Comparison of ENCODE assay signal across 8 cellular contexts in the genomic region with DNA sequence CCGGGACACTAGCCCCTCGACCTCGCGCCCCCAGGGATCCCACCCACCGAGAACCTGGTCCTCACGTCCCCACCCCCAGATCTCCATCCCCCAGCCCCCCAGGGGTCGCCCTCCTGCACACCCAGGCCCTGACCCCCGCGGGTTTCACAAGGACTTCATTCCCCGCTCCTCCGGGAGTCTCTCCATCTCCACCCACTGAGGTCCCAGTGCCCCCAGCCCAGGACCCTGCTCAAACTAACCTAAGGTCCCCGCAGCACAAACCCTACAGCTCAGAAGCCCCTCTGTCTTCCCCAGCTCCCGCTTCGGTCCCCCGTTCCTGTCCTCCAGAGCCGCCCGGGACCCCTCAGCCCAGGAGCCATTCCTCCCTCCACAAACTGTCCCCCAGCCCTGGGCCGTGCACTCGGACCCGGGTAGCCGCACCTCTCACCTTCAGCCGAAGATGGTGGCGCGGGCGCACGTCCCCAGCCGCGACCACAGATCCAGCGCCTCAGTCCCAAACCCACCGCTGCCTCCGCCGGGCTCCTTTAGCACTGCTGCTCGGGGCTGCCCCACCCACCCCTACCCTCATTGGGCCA. TPM values are rescaled to one million over a fixed set of nuclear protein-coding genes. Genes with fewer than 3 reads are reported as not detected.
DNase-seq lines count a peak whose midpoint lies in the region; ATAC-seq and TF ChIP-seq lines count a peak whose summit lies in the region.

A gene (minus strand): TSS at position 499 of the 575 bp plus-strand sequence. CDS start 7,479 bp downstream, outside the sequence.

- H3K18ac ChIP-seq in H9 (ENCODE audit: insufficient read length, low read depth, low read length) = peak within 1 kb of the TSS; percentile 97

- H3K9me3 Mint-ChIP-seq in H9 = no peaks in the 10 kb centered on the region
- no peaks in the 10 kb centered on the region for H3K9me3 Mint-ChIP-seq in activated CD4-positive, alpha-beta memory T cell treated with anti-CD3 and anti-CD28 coated beads, Interleukin-2, amount 10 ng/mL, durations not matched to agents 7 days and 5 days

- H3K23me2 ChIP-seq in H9 (ENCODE audit: insufficient read length, low read depth, low read length, poor library complexity, severe bottlenecking) = peaks cover 10% of the 10 kb centered on the region

- TF ChIP-seq CTCF in H9 (conservative IDR thresholded peaks at IDR 0.05) (0 out of 3 replicates have a peak, but pooled peaks have one; percentile 15), cardiac muscle cell (IDR thresholded peaks at IDR 0.05; ENCODE audit: low read depth, low read length) (peak; percentile 20)

- no peak within 1 kb of the TSS for H3T11ph ChIP-seq in H9 (ENCODE audit: low read length)

- H4K91ac ChIP-seq in H9 (ENCODE audit: insufficient read length, low read depth, low read length) = no peak within 1 kb of the TSS

- peak within 1 kb of the TSS; percentile 98 for H3K14ac ChIP-seq in H9 (ENCODE audit: insufficient read depth, low read length)

- no peak within 1 kb of the TSS for H2BK12ac ChIP-seq in H9 (ENCODE audit: insufficient read length, low read depth, low read length)

- H3K27ac Mint-ChIP-seq in H9 = peak within 1 kb of the TSS; percentile 97 to 100 (median 99)
- H3K27ac Mint-ChIP-seq in activated CD4-positive, alpha-beta memory T cell treated with anti-CD3 and anti-CD28 coated beads, Interleukin-2, amount 10 ng/mL, durations not matched to agents 7 days and 5 days = no peak within 1 kb of the TSS

- no peak within 1 kb of the TSS for H2BK120ac ChIP-seq in H9 (ENCODE audit: low read depth, low read length, poor library complexity, severe bottlenecking)

- H3K23ac ChIP-seq in H9 (ENCODE audit: insufficient read length, low read depth, low read length) = no peak within 1 kb of the TSS

- H3K79me2 ChIP-seq in H9 (ENCODE audit: insufficient read depth, low read length) = peaks cover 41% of the 10 kb centered on the region; the same call in 1 of the 2 replicates

- no peak within 1 kb of the TSS for H2AK5ac ChIP-seq in H9 (ENCODE audit: insufficient read length, low read length)

- H3K9ac ChIP-seq in H9 (ENCODE audit: extremely low read depth, insufficient read length, low read length) = peak within 1 kb of the TSS; percentile 95

- peak within 1 kb of the TSS; percentile 80 for H2AFZ ChIP-seq in H9 (ENCODE audit: low read length)

- H2BK20ac ChIP-seq in H9 (ENCODE audit: low read depth, low read length, poor library complexity, severe bottlenecking) = no peak within 1 kb of the TSS

- no peaks in the 10 kb centered on the region for H3K27me3 Mint-ChIP-seq in H9 (ENCODE audit: low read depth)
- peaks cover 54% of the 10 kb centered on the region for H3K27me3 Mint-ChIP-seq in activated CD4-positive, alpha-beta memory T cell treated with anti-CD3 and anti-CD28 coated beads, Interleukin-2, amount 10 ng/mL, durations not matched to agents 7 days and 5 days

- no peak within 1 kb of the TSS; the same call in 1 of the 2 replicates for H3K4ac ChIP-seq in H9 (ENCODE audit: low read depth, low read length)

- CTCF ChIA-PET in activated CD4-positive, alpha-beta memory T cell treated with anti-CD3 and anti-CD28 coated beads, Interleukin-2, amount 10 ng/mL, durations not matched to agents 7 days and 5 days (lab: Charles Lee) = no interaction called here

- H3K36me3 Mint-ChIP-seq in H9 (ENCODE audit: insufficient read depth in 1 of 3, low read depth in 3 of 3) = peaks cover 0 to 5% (median 0%) of the 10 kb centered on the region in 3 experiments; a peak in 2 of 7 replicates
- H3K36me3 Mint-ChIP-seq in activated CD4-positive, alpha-beta memory T cell treated with anti-CD3 and anti-CD28 coated beads, Interleukin-2, amount 10 ng/mL, durations not matched to agents 7 days and 5 days (ENCODE audit: low read depth) = no peaks in the 10 kb centered on the region

- H3K27me3 ChIP-seq in H9 (ENCODE audit: insufficient read depth, low read length) = no peaks in the 10 kb centered on the region
- no peaks in the 10 kb centered on the region for H3K27me3 ChIP-seq in cardiac muscle cell

- no peaks in the 10 kb centered on the region for H4K20me1 ChIP-seq in H9 (ENCODE audit: control insufficient read depth, insufficient read depth, insufficient read length)

- no peaks in the 10 kb centered on the region for H3K36me3 ChIP-seq in cardiac muscle cell

- peak within 1 kb of the TSS; percentile 79 for H3K4me3 ChIP-seq in cardiac muscle cell

- no peak for DNase-seq in H9
- no peak for DNase-seq in activated CD4-positive, alpha-beta memory T cell treated with anti-CD3 and anti-CD28 coated beads, Interleukin-2, amount 10 ng/mL, durations not matched to agents 7 days and 5 days
- DNase-seq in cardiac muscle cell (ENCODE audit: low read depth in 1 of 2, low spot score in 1 of 2) = no peak
- DNase-seq in pulmonary artery endothelial cell (ENCODE audit: low read depth, low spot score) = no peak
- DNase-seq in DMS 273 treated with DMSO at 0.1 percent for 48 hours (lab: John Stamatoyannopoulos, UW) = no peak
- DNase-seq in NCI-H1092 (lab: John Stamatoyannopoulos, UW) = no peak
- no peak for DNase-seq in NCI-H345 treated with DMSO at 0.1 percent for 48 hours (lab: John Stamatoyannopoulos, UW; ENCODE audit: unreplicated experiment)

- H3K79me1 ChIP-seq in H9 (ENCODE audit: insufficient read depth, low read depth, low read length, poor library complexity, severe bottlenecking) = peaks cover 3% of the 10 kb centered on the region

- peaks cover 10% of the 10 kb centered on the region; the same call in 1 of the 2 replicates for H3K4me1 ChIP-seq in H9 (ENCODE audit: insufficient read depth, low read length)
- peaks cover 29% of the 10 kb centered on the region for H3K4me1 ChIP-seq in cardiac muscle cell (ENCODE audit: low read depth)

- H3K4me1 Mint-ChIP-seq in H9 = peaks cover 25 to 28% of the 10 kb centered on the region in 2 experiments
- peaks cover 8% of the 10 kb centered on the region for H3K4me1 Mint-ChIP-seq in activated CD4-positive, alpha-beta memory T cell treated with anti-CD3 and anti-CD28 coated beads, Interleukin-2, amount 10 ng/mL, durations not matched to agents 7 days and 5 days

- peak within 1 kb of the TSS; percentile 95 for H3K4me2 ChIP-seq in H9 (ENCODE audit: insufficient read depth, insufficient read length, low read length)

- H3K27ac ChIP-seq in H9 (ENCODE audit: insufficient read length, low read depth, low read length) (no peak within 1 kb of the TSS), cardiac muscle cell (peak within 1 kb of the TSS; percentile 95)

- H3K56ac ChIP-seq in H9 (ENCODE audit: insufficient read length, low read depth, low read length) = no peak within 1 kb of the TSS

- H3K4me3 Mint-ChIP-seq in H9 = peak within 1 kb of the TSS; percentile 99
- peak within 1 kb of the TSS; percentile 87 for H3K4me3 Mint-ChIP-seq in activated CD4-positive, alpha-beta memory T cell treated with anti-CD3 and anti-CD28 coated beads, Interleukin-2, amount 10 ng/mL, durations not matched to agents 7 days and 5 days

- H2BK5ac ChIP-seq in H9 (ENCODE audit: insufficient read length, low read length) = no peak within 1 kb of the TSS

- H4K8ac ChIP-seq in H9 (replicated peaks; ENCODE audit: insufficient read length, low read depth, low read length) = no peak within 1 kb of the TSS

- H2BK15ac ChIP-seq in H9 (ENCODE audit: low read depth, low read length) = no peak within 1 kb of the TSS

- no peaks in the 10 kb centered on the region for H3K9me3 ChIP-seq in H9 (ENCODE audit: control insufficient read depth, low read depth, low read length)
- H3K9me3 ChIP-seq in cardiac muscle cell (ENCODE audit: low read depth) = no peaks in the 10 kb centered on the region

- H4K5ac ChIP-seq in H9 (ENCODE audit: insufficient read length, low read depth, low read length) = no peak within 1 kb of the TSS

- POLR2A ChIA-PET in activated CD4-positive, alpha-beta memory T cell treated with anti-CD3 and anti-CD28 coated beads, Interleukin-2, amount 10 ng/mL, durations not matched to agents 7 days and 5 days (lab: Charles Lee) = no interaction called here

- no peak for ATAC-seq in GM21717 (IDR thresholded peaks at IDR 0.05; ENCODE audit: unreplicated experiment)

- no CpG with 5 or more reads among the region's 33 CpGs for WGBS in H9 (ENCODE audit: extremely low coverage, insufficient read length, low lambda C conversion rate)

RNA-seq across cellular contexts. Expression of the gene that starts here (rescaled TPM):
- total RNA-seq in H9 (2021) (251 and 256 TPM in 2 replicates), cardiac muscle cell (152 and 194 TPM in 2 replicates), pulmonary artery endothelial cell (122 and 142 TPM in 2 replicates)
- 10 to 100 TPM; 10.2 to 11.2 TPM for total RNA-seq in activated CD4-positive, alpha-beta memory T cell treated with anti-CD3 and anti-CD28 coated beads, Interleukin-2, amount 10 ng/mL, durations not matched to agents 7 days and 5 days
- 147 and 159 TPM in 2 replicates for polyA plus RNA-seq in cardiac muscle cell

Comparison
In these comparisons a context has a peak if more than half of its experiments do, and no peak if none do; other contexts are left out.
1. RNA of the gene that starts here (total RNA-seq): 251 to 256 TPM in H9, 152 to 194 TPM in cardiac muscle cell and 122 to 142 TPM in pulmonary artery endothelial cell; 10.2 to 11.2 TPM in activated CD4-positive, alpha-beta memory T cell treated with anti-CD3 and anti-CD28 coated beads, Interleukin-2, amount 10 ng/mL, durations not matched to agents 7 days and 5 days; every median in the first group is over 10 times any median in the second.